In genomic region chr7:22782616-22783232, GRCh38 we compare ENCODE assay signal across 8 cellular contexts. TPM values are rescaled to one million over a fixed set of nuclear protein-coding genes. Genes with fewer than 3 reads are reported as not detected.
DNase-seq lines count a peak whose midpoint lies in the region; ATAC-seq, FAIRE-seq and TF ChIP-seq lines count a peak whose summit lies in the region.

No MANE protein-coding gene starts in this region.

- no peaks in the 10 kb centered on the region for H4K20me1 ChIP-seq in neural progenitor cell (ENCODE audit: low read depth)

- intact Hi-C loops in thyroid gland (cut with DNase I): loop anchor here (5.0 kb wide), 1 partner anchor 220 kb away; no protein-coding TSS in a partner anchor

- FAIRE-seq in A549 (lab: Jason Lieb, UNC) (no peak), GM12891 (lab: Jason Lieb, UNC) (peak; percentile 48)

- TF ChIP-seq CTCF in A549 (IDR thresholded peaks at IDR 0.05) (peak; percentile 66), neural progenitor cell (IDR thresholded peaks at IDR 0.05) (peak; percentile 85), thyroid gland (IDR thresholded peaks at IDR 0.05) (peak in 5 of 6 experiments; percentile 42 to 76 (median 66))

- H2AFZ ChIP-seq in neural progenitor cell (replicated peaks): no peak overlapping the region

- H3K27ac ChIP-seq in A549: no peak overlapping the region
- H3K27ac ChIP-seq in neural progenitor cell: no peak overlapping the region
- H3K27ac ChIP-seq in thyroid gland: no peak overlapping the region

- no peak overlapping the region for H3K9ac ChIP-seq in neural progenitor cell

- peaks cover 15% of the 10 kb centered on the region for H3K27me3 Mint-ChIP-seq in activated CD8-positive, alpha-beta memory T cell treated with anti-CD3 and anti-CD28 coated beads, Interleukin-2, amount 10 ng/mL, durations not matched to agents 7 days and 5 days
- H3K27me3 Mint-ChIP-seq in neural progenitor cell (ENCODE audit: insufficient read depth, low read depth): peaks cover 1% of the 10 kb centered on the region

- peak; percentile 65 to 73 for DNase-seq in A549 (ENCODE audit: low read depth in 1 of 2, low spot score in 1 of 2)
- DNase-seq in GM12891 (ENCODE audit: insufficient read length, low spot score): peak; percentile 69
- peak; percentile 27 for DNase-seq in NOMO-1 treated with dmso at 0.1 percent for 144 hours (lab: John Stamatoyannopoulos, UW; ENCODE audit: unreplicated experiment)
- peak; percentile 82 for DNase-seq in activated CD8-positive, alpha-beta memory T cell treated with anti-CD3 and anti-CD28 coated beads, Interleukin-2, amount 10 ng/mL, durations not matched to agents 7 days and 5 days
- DNase-seq in neural progenitor cell (ENCODE audit: low spot score): peak; percentile 76
- DNase-seq in thyroid gland: peak; percentile 71 to 76

- WGBS in A549 (ENCODE audit: missing lambda C conversion rate): 53% methylated on average over 7 of the region's 7 CpGs
- WGBS in thyroid gland, 2 donors: 51 to 59% methylated on average over 7 of the region's 7 CpGs

- H3K4me3 Mint-ChIP-seq in activated CD8-positive, alpha-beta memory T cell treated with anti-CD3 and anti-CD28 coated beads, Interleukin-2, amount 10 ng/mL, durations not matched to agents 7 days and 5 days: no peak overlapping the region
- no peak overlapping the region for H3K4me3 Mint-ChIP-seq in neural progenitor cell

- H3K36me3 Mint-ChIP-seq in activated CD8-positive, alpha-beta memory T cell treated with anti-CD3 and anti-CD28 coated beads, Interleukin-2, amount 10 ng/mL, durations not matched to agents 7 days and 5 days: no peaks in the 10 kb centered on the region
- H3K36me3 Mint-ChIP-seq in neural progenitor cell: no peaks in the 10 kb centered on the region

- H3K9me3 Mint-ChIP-seq in activated CD8-positive, alpha-beta memory T cell treated with anti-CD3 and anti-CD28 coated beads, Interleukin-2, amount 10 ng/mL, durations not matched to agents 7 days and 5 days (ENCODE audit: low read depth): no peaks in the 10 kb centered on the region
- no peaks in the 10 kb centered on the region for H3K9me3 Mint-ChIP-seq in neural progenitor cell

- TF ChIP-seq EP300 in A549 (IDR thresholded peaks at IDR 0.05): no peak

- no peak overlapping the region for H3K27ac Mint-ChIP-seq in activated CD8-positive, alpha-beta memory T cell treated with anti-CD3 and anti-CD28 coated beads, Interleukin-2, amount 10 ng/mL, durations not matched to agents 7 days and 5 days
- H3K27ac Mint-ChIP-seq in neural progenitor cell: no peak overlapping the region

- ATAC-seq in A549: peak; percentile 92 to 98
- ATAC-seq in HG03095 (IDR thresholded peaks at IDR 0.05; ENCODE audit: unreplicated experiment): peak; percentile 77
- peak; percentile 91 for ATAC-seq in activated CD8-positive, alpha-beta memory T cell treated with anti-CD3 and anti-CD28 coated beads, Interleukin-2, amount 10 ng/mL, durations not matched to agents 7 days and 5 days
- ATAC-seq in esophagus mucosa: peak; percentile 79

- H3F3A ChIP-seq in neural progenitor cell (ENCODE audit: low read depth): no peaks in the 10 kb centered on the region

- TF ChIP-seq RAD21 in A549 (conservative IDR thresholded peaks at IDR 0.05 in 1 of 2, IDR thresholded peaks at IDR 0.05 in 1 of 2): peak; percentile 59 to 68

- H3K36me3 ChIP-seq in neural progenitor cell (no peaks in the 10 kb centered on the region), thyroid gland (no peaks in the 10 kb centered on the region)

- H3K4me1 ChIP-seq in A549: peaks cover 7% of the 10 kb centered on the region; the same call in 1 of the 3 replicates
- H3K4me1 ChIP-seq in neural progenitor cell: peaks cover 12% of the 10 kb centered on the region
- H3K4me1 ChIP-seq in thyroid gland: no peaks in the 10 kb centered on the region

- CTCF ChIA-PET in A549 (lab: Yijun Ruan, JAX): interaction anchor here (0.6 to 3.7 kb wide), 22 partner anchors 9 to 272 kb away, joined by 3 to 32 read pairs (median 4); no protein-coding TSS in a partner anchor
- CTCF ChIA-PET in activated CD8-positive, alpha-beta memory T cell treated with anti-CD3 and anti-CD28 coated beads, Interleukin-2, amount 10 ng/mL, durations not matched to agents 7 days and 5 days (lab: Charles Lee): interaction anchor here (0.6 to 3.4 kb wide), 27 partner anchors 8 to 319 kb away, joined by 3 to 52 read pairs (median 3); partner anchors contain the start of genes HYCC1 and IL6

- H3K27me3 ChIP-seq in neural progenitor cell: no peaks in the 10 kb centered on the region
- H3K27me3 ChIP-seq in thyroid gland: no peaks in the 10 kb centered on the region

- H3K4me2 ChIP-seq in A549 (no peak overlapping the region), neural progenitor cell (no peak overlapping the region)

- H3K4me1 Mint-ChIP-seq in activated CD8-positive, alpha-beta memory T cell treated with anti-CD3 and anti-CD28 coated beads, Interleukin-2, amount 10 ng/mL, durations not matched to agents 7 days and 5 days: no peaks in the 10 kb centered on the region
- no peaks in the 10 kb centered on the region for H3K4me1 Mint-ChIP-seq in neural progenitor cell

- no peaks in the 10 kb centered on the region for H3K9me3 ChIP-seq in A549
- no peaks in the 10 kb centered on the region for H3K9me3 ChIP-seq in neural progenitor cell (ENCODE audit: low read depth)
- no peaks in the 10 kb centered on the region for H3K9me3 ChIP-seq in thyroid gland

- H3K4me3 ChIP-seq in A549: no peak overlapping the region
- H3K4me3 ChIP-seq in neural progenitor cell: no peak overlapping the region
- H3K4me3 ChIP-seq in thyroid gland (replicated peaks in 1 of 3): no peak overlapping the region

- H3K79me2 ChIP-seq in neural progenitor cell (ENCODE audit: low read depth): no peaks in the 10 kb centered on the region

- TF ChIP-seq POLR2A in A549 (IDR thresholded peaks at IDR 0.05; ENCODE audit: low read length) (no peak), GM12891 (IDR thresholded peaks at IDR 0.05; ENCODE audit: low read depth, low read length) (no peak), thyroid gland (IDR thresholded peaks at IDR 0.05) (no peak)

- POLR2A ChIA-PET in A549 (lab: Yijun Ruan, JAX): no interaction called here

TF ChIP-seq in A549, 52 proteins besides CTCF, POLR2A, EP300 and RAD21:
- TF ChIP-seq JUNB (IDR thresholded peaks at IDR 0.05) (no peak), SMC3 (IDR thresholded peaks at IDR 0.05) (peak; percentile 69)

TF ChIP-seq in GM12891, 5 proteins besides CTCF, POLR2A, EP300 and RAD21:
- TF ChIP-seq SPI1 (IDR thresholded peaks at IDR 0.05; ENCODE audit: low read depth, low read length): no peak
- TF ChIP-seq PAX5 (IDR thresholded peaks at IDR 0.05; ENCODE audit: insufficient read depth, low read length, severe bottlenecking): no peak
- no peak for TF ChIP-seq POU2F2 (IDR thresholded peaks at IDR 0.05; ENCODE audit: low read depth, low read length)
- TF ChIP-seq POLR2AphosphoS5 (IDR thresholded peaks at IDR 0.05; ENCODE audit: low read depth, low read length): no peak
- no peak for TF ChIP-seq TAF1 (IDR thresholded peaks at IDR 0.05; ENCODE audit: low read depth, low read length)

RNA-seq across cellular contexts. Expression of gene TOMM7, which starts 39.9 kb away (rescaled TPM):
- polyA plus RNA-seq in A549 (2011; rRNA removed) (575 and 685 TPM in 2 replicates), A549 (2017; fragmentation: RNase III; extraction: RNeasy Plus Mini Kit Qiagen cat#74134 plus additional on column Dnase treatment) (477 to 546 TPM (median 526 TPM) in 3 replicates)
- 270 and 335 TPM in 2 replicates for polyA plus RNA-seq in A549 (2012; cell fraction: cytosol; rRNA removed)
- polyA plus RNA-seq in A549 (2012; cell fraction: nucleus; rRNA removed): 54.9 and 94.0 TPM in 2 replicates
- 134 and 180 TPM in 2 replicates for polyA minus RNA-seq in A549 (2011; rRNA and poly(A)+ RNA removed)
- polyA plus RNA-seq in GM12891 (2012; ENCODE audit: low read depth, missing spikeins): 414 TPM
- 100 to 1,000 TPM; 199 to 229 TPM for total RNA-seq in activated CD8-positive, alpha-beta memory T cell treated with anti-CD3 and anti-CD28 coated beads, Interleukin-2, amount 10 ng/mL, durations not matched to agents 7 days and 5 days
- total RNA-seq in esophagus mucosa (253 TPM), neural progenitor cell (ENCODE audit: low replicate concordance) (75.4 and 89.9 TPM in 2 replicates), thyroid gland (100 to 1,000 TPM in 3 of 4 donors, 10 to 100 TPM in 1; 94.8 to 312 (median 154) TPM)

RNA-seq across cellular contexts. Expression of gene IL6, which starts 55.7 kb away (rescaled TPM):
- 1.3 and 2.3 TPM in 2 replicates for polyA plus RNA-seq in A549 (2011; rRNA removed)
- polyA plus RNA-seq in A549 (2012; cell fraction: cytosol; rRNA removed): 0.66 and 1.6 TPM in 2 replicates
- polyA plus RNA-seq in A549 (2012; cell fraction: nucleus; rRNA removed): 1.4 and 2.1 TPM in 2 replicates
- 2.8 to 4.4 TPM (median 2.9 TPM) in 3 replicates for polyA plus RNA-seq in A549 (2017; fragmentation: RNase III; extraction: RNeasy Plus Mini Kit Qiagen cat#74134 plus additional on column Dnase treatment)
- 0.73 TPM in 1 of 2 replicates, not detected in the other for polyA minus RNA-seq in A549 (2011; rRNA and poly(A)+ RNA removed)
- polyA plus RNA-seq in GM12891 (2012; ENCODE audit: low read depth, missing spikeins): 0.69 TPM
- total RNA-seq in activated CD8-positive, alpha-beta memory T cell treated with anti-CD3 and anti-CD28 coated beads, Interleukin-2, amount 10 ng/mL, durations not matched to agents 7 days and 5 days: under 1 TPM in 1 of 2 experiments, not detected in 1; 0.66 TPM
- not detected for total RNA-seq in esophagus mucosa
- not detected in 2 replicates for total RNA-seq in neural progenitor cell (ENCODE audit: low replicate concordance)
- 10 to 100 TPM in 1 of 4 donors, 1 to 10 TPM in 2, under 1 TPM in 1; 0.78 to 10.9 (median 3.7) TPM for total RNA-seq in thyroid gland

Comparison
In these comparisons a context has a peak if more than half of its experiments do, and no peak if none do; other contexts are left out.
1. DNase-seq: peak in every context shown above with its lines; median percentile 82 in activated CD8-positive, alpha-beta memory T cell treated with anti-CD3 and anti-CD28 coated beads, Interleukin-2, amount 10 ng/mL, durations not matched to agents 7 days and 5 days; 76 in neural progenitor cell; 74 in thyroid gland; 69 in A549; 69 in GM12891; 27 in NOMO-1 treated with dmso at 0.1 percent for 144 hours.